8 cellular contexts compared by ENCODE assay signal in the genomic region with DNA sequence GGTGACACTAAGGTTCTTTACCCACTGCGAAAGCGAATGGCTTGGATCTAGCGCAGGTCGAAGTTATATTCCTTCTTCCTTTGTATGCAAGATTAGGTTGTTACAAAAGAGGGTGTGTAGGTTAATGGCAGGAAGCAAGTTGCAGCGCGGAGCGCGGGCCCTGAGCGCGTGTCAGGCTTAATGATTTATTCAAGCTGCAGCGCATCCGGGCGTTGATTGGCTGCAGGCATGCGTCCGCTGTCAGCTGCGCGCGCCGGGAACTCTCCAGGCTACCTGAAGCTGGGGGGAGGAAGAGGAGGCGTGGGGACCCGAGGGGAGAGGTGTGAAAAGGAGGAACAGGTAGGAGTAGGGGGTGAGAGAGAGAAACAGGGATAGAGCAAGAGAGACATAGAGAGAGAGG. TPM values are rescaled to one million over a fixed set of nuclear protein-coding genes. Genes with fewer than 3 reads are reported as not detected.
DNase-seq lines count a peak whose midpoint lies in the region; ATAC-seq, FAIRE-seq and TF ChIP-seq lines count a peak whose summit lies in the region.

No MANE protein-coding gene starts in this region.

- BruUV-seq in OCI-LY7 (replicated peaks; lab: Mats Ljungman, UMichigan): no TSS peak

- POLR2A ChIA-PET in OCI-LY7 (lab: Charles Lee): no interaction called here

- H3K79me2 ChIP-seq in astrocyte (ENCODE audit: insufficient read depth, low read length) (no peaks in the 10 kb centered on the region), OCI-LY7 (ENCODE audit: insufficient read depth, low read depth, low read length) (no peaks in the 10 kb centered on the region)

- H3K4me3 Mint-ChIP-seq in astrocyte (ENCODE audit: unreplicated experiment): peak overlapping the region; percentile 73

- H3K36me3 ChIP-seq in astrocyte (ENCODE audit: insufficient read depth, low read length): no peaks in the 10 kb centered on the region
- no peaks in the 10 kb centered on the region for H3K36me3 ChIP-seq in neuron (ENCODE audit: insufficient read depth, low read length)
- no peaks in the 10 kb centered on the region for H3K36me3 ChIP-seq in OCI-LY7 (ENCODE audit: insufficient read depth, low read length)

- H3K4me1 ChIP-seq in astrocyte (ENCODE audit: insufficient read depth, low read length) (no peaks in the 10 kb centered on the region), neuron (ENCODE audit: insufficient read depth, low read length) (peaks cover 22% of the 10 kb centered on the region), OCI-LY7 (ENCODE audit: insufficient read depth, low read length, poor library complexity, severe bottlenecking) (no peaks in the 10 kb centered on the region)

- H4K20me1 ChIP-seq in astrocyte (ENCODE audit: insufficient read depth, low read length) (no peaks in the 10 kb centered on the region), OCI-LY7 (ENCODE audit: insufficient read depth, low read length) (no peaks in the 10 kb centered on the region)

- H3K27ac ChIP-seq in astrocyte (ENCODE audit: low read depth, low read length): no peak overlapping the region
- no peak overlapping the region for H3K27ac ChIP-seq in OCI-LY7 (ENCODE audit: low read depth, low read length, poor library complexity, severe bottlenecking)

- no peak overlapping the region for H3K9ac ChIP-seq in astrocyte (ENCODE audit: low read length)

- H3K9me2 ChIP-seq in OCI-LY7 (ENCODE audit: insufficient read depth, low read length): no peaks in the 10 kb centered on the region

- H3K4me3 ChIP-seq in astrocyte (ENCODE audit: insufficient read depth, low read depth, low read length) (no peak overlapping the region), neuron (ENCODE audit: low read length) (peak overlapping the region; percentile 13), OCI-LY7 (ENCODE audit: low read depth, low read length, poor library complexity, severe bottlenecking) (no peak overlapping the region)

- intact Hi-C loops in OCI-LY7 (cut with micrococcal nuclease; ENCODE audit: unreplicated experiment): no loop called here

- DNase-seq in astrocyte (ENCODE audit: low read depth) (no peak), OCI-LY7 (ENCODE audit: low spot score) (no peak), NAMALWA (ENCODE audit: low spot score) (no peak), GM13976 (ENCODE audit: low spot score) (no peak), AG20443 (ENCODE audit: low spot score) (no peak)

- ATAC-seq in GM18907 (IDR thresholded peaks at IDR 0.05; ENCODE audit: unreplicated experiment): peak; percentile 56
- peak; percentile 59 for ATAC-seq in HG03439 (IDR thresholded peaks at IDR 0.05; ENCODE audit: unreplicated experiment)

- H3K36me3 Mint-ChIP-seq in astrocyte (ENCODE audit: low read depth, unreplicated experiment): no peaks in the 10 kb centered on the region

- H3K9me3 Mint-ChIP-seq in astrocyte (ENCODE audit: unreplicated experiment): peaks cover 14% of the 10 kb centered on the region

- H3K27me3 ChIP-seq in astrocyte (ENCODE audit: insufficient read depth, low read length) (peaks cover 56% of the 10 kb centered on the region), neuron (ENCODE audit: insufficient read depth, low read length) (peaks cover 40% of the 10 kb centered on the region)

- TF ChIP-seq CTCF in astrocyte (IDR thresholded peaks at IDR 0.05; ENCODE audit: insufficient read depth, low read depth, low read length): no peak
- TF ChIP-seq CTCF in OCI-LY7 (conservative IDR thresholded peaks at IDR 0.05; ENCODE audit: low read length): no peak
- no peak for TF ChIP-seq CTCF in GM13976 (IDR thresholded peaks at IDR 0.05; ENCODE audit: borderline replicate concordance, control extremely low read depth, extremely low read depth, insufficient read depth, missing control alignments)

- H3K9me3 ChIP-seq in astrocyte (ENCODE audit: insufficient read depth, low read depth, low read length) (no peaks in the 10 kb centered on the region), neuron (ENCODE audit: low read length) (peaks cover 8% of the 10 kb centered on the region), OCI-LY7 (ENCODE audit: low read length) (no peaks in the 10 kb centered on the region)

- peaks cover 5% of the 10 kb centered on the region for H3K4me1 Mint-ChIP-seq in astrocyte (ENCODE audit: low read depth, unreplicated experiment)

- in situ Hi-C loops in GM13976 (cut with MboI; ENCODE audit: low sequenced_read_pairs, unreplicated experiment): no loop called here

- FAIRE-seq in astrocyte (lab: Jason Lieb, UNC): no peak

- no peak overlapping the region for H3K27ac Mint-ChIP-seq in astrocyte (ENCODE audit: unreplicated experiment)

- H2AFZ ChIP-seq in astrocyte (ENCODE audit: low read depth, low read length) (no peak overlapping the region), neuron (ENCODE audit: low read depth, low read length) (no peak overlapping the region), OCI-LY7 (ENCODE audit: low read length) (no peak overlapping the region)

- CTCF ChIA-PET in OCI-LY7 (lab: Charles Lee; ENCODE audit: unreplicated experiment): no interaction called here

- peaks cover 91% of the 10 kb centered on the region for H3K27me3 Mint-ChIP-seq in astrocyte (ENCODE audit: low read depth, unreplicated experiment)

- H3K4me2 ChIP-seq in astrocyte (ENCODE audit: low read length): peak overlapping the region; percentile 58
- H3K4me2 ChIP-seq in OCI-LY7 (ENCODE audit: low read length): no peak overlapping the region

RNA-seq across cellular contexts. Expression of gene ASCL1, which starts 7.4 kb away (rescaled TPM):
- total RNA-seq in astrocyte: not detected in 2 replicates
- total RNA-seq in OCI-LY7 (2014; rRNA removed; shearing (Covaris generic)): not detected in 2 replicates
- total RNA-seq in OCI-LY7 (2022): not detected in 2 replicates

RNA-seq across cellular contexts. Expression of gene PAH, which starts 47.8 kb away (rescaled TPM):
- not detected in 2 replicates for total RNA-seq in astrocyte
- total RNA-seq in OCI-LY7 (2014; rRNA removed; shearing (Covaris generic)): not detected in 2 replicates
- not detected in 2 replicates for total RNA-seq in OCI-LY7 (2022)
